Comparison of ENCODE assay signal across 2 cellular contexts in genomic region chr3:124832782-124833709, GRCh38.
TF ChIP-seq lines count a peak whose summit lies in the region.

No MANE protein-coding gene starts in this region.

TF ChIP-seq in IMR-90, 13 proteins besides CTCF, POLR2A, EP300 and RAD21:
- 0 out of 2 replicates have a peak, but pooled peaks have one; percentile 7 for TF ChIP-seq BHLHE40 (IDR thresholded peaks at IDR 0.05; ENCODE audit: low read depth, low read length)
- TF ChIP-seq ELK1 (IDR thresholded peaks at IDR 0.05; ENCODE audit: borderline replicate concordance, low read depth, low read length), result no peak
- TF ChIP-seq FOS (IDR thresholded peaks at IDR 0.05; ENCODE audit: low read depth, low read length), result peak; percentile 84; the same call in 1 of the 2 replicates
- no peak for TF ChIP-seq CHD1 (IDR thresholded peaks at IDR 0.05; ENCODE audit: low read depth, low read length)
- TF ChIP-seq MAZ (IDR thresholded peaks at IDR 0.05; ENCODE audit: borderline replicate concordance, low read depth, low read length), result no peak
- no peak for TF ChIP-seq NFE2L2 (IDR thresholded peaks at IDR 0.05; ENCODE audit: low read depth, low read length)

TF ChIP-seq in endothelial cell of umbilical vein, 7 proteins besides CTCF, POLR2A, EP300 and RAD21:
- TF ChIP-seq FOS (IDR thresholded peaks at IDR 0.05; ENCODE audit: borderline replicate concordance, insufficient read depth, low read length), result peak; percentile 51
- no peak for TF ChIP-seq MAX (IDR thresholded peaks at IDR 0.05; ENCODE audit: insufficient read depth, insufficient read length)
- TF ChIP-seq EZH2 (IDR thresholded peaks at IDR 0.05; ENCODE audit: borderline replicate concordance, low read depth, low read length, severe bottlenecking), result no peak
- no peak for TF ChIP-seq POLR2AphosphoS5 (IDR thresholded peaks at IDR 0.05; ENCODE audit: insufficient read depth, low read depth, low read length)
- peak; percentile 22 for TF ChIP-seq JUN (IDR thresholded peaks at IDR 0.05; ENCODE audit: borderline replicate concordance, insufficient read depth, insufficient read length, low read depth)
- TF ChIP-seq MYC (IDR thresholded peaks at IDR 0.05; ENCODE audit: low read depth, low read length), result no peak
